ENCODE assay signal across 20 cellular contexts in the genomic region with DNA sequence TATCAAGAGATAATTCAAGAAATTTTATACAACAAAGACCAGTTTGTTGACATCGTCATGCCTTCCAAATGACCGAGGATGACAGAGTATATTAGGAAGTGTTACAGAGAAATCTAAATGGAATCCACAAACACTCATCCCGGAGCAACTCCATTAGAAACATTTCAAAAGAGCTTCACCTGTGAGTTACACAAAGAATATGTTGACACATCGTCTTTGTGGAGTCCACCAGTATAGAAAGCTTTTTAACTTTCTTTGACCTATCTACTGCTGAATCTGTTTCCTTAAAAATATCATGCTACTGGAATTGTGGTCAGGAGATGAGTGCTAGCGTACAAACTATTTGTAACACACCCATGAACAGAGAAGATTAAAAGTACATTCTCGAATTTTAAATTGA.
"Had no signal": no experiment of that assay in that cellular context is flagged by ENCODE, and none has a peak within 500 bp of the region (broad histone marks: within the 10 kb centered on the region; RNA-seq: fewer than 3 reads in every experiment).

No MANE protein-coding gene starts in this region.

- H3K27ac ChIP-seq: ascending aorta, cardiac muscle cell, left ventricle myocardium inferior, transverse colon had no signal

- H3K4me3 ChIP-seq: ascending aorta, cardiac muscle cell, left ventricle myocardium inferior, transverse colon had no signal

- H3K4me3 Mint-ChIP-seq: activated naive CD4-positive, alpha-beta T cell treated with anti-CD3 and anti-CD28 coated beads, Interleukin-2, amount 10 ng/mL, durations not matched to agents 7 days and 5 days; activated naive CD8-positive, alpha-beta T cell treated with anti-CD3 and anti-CD28 coated beads, Interleukin-2, amount 50 U/mL, for 24 hours; effector memory CD8-positive, alpha-beta T cell; nephron progenitor cell had no signal

- H3K9me3 ChIP-seq: ascending aorta, left ventricle myocardium inferior, transverse colon had no signal

- ATAC-seq: activated naive CD8-positive, alpha-beta T cell treated with anti-CD3 and anti-CD28 coated beads, Interleukin-2, amount 50 U/mL, for 24 hours; effector memory CD8-positive, alpha-beta T cell; stimulated activated naive CD8-positive, alpha-beta T cell treated with anti-CD3 and anti-CD28 coated beads, Interleukin-15, Interleukin-2, amounts not matched to agents 100 U/mL and 50 U/mL, for 24 hours had no signal

- H3K27me3 Mint-ChIP-seq: activated naive CD4-positive, alpha-beta T cell treated with anti-CD3 and anti-CD28 coated beads, Interleukin-2, amount 10 ng/mL, durations not matched to agents 7 days and 5 days; activated naive CD8-positive, alpha-beta T cell treated with anti-CD3 and anti-CD28 coated beads, Interleukin-2, amount 50 U/mL, for 24 hours; effector memory CD8-positive, alpha-beta T cell had no signal

- H3K27ac Mint-ChIP-seq: activated naive CD4-positive, alpha-beta T cell treated with anti-CD3 and anti-CD28 coated beads, Interleukin-2, amount 10 ng/mL, durations not matched to agents 7 days and 5 days; activated naive CD8-positive, alpha-beta T cell treated with anti-CD3 and anti-CD28 coated beads, Interleukin-2, amount 50 U/mL, for 24 hours; effector memory CD8-positive, alpha-beta T cell; nephron progenitor cell had no signal

- H3K27me3 ChIP-seq: ascending aorta, cardiac muscle cell, transverse colon had no signal

- DNase-seq: activated CD4-positive, alpha-beta T cell treated with anti-CD3 and anti-CD28 coated beads for 1 hour; activated CD8-positive, alpha-beta memory T cell treated with anti-CD3 and anti-CD28 coated beads for 24 hours; activated CD8-positive, alpha-beta memory T cell treated with anti-CD3 and anti-CD28 coated beads, Interleukin-2, amount 50 U/mL, for 48 hours; activated effector memory CD4-positive, alpha-beta T cell treated with Interleukin-2 at 50 U/mL for 16 hours; activated naive CD4-positive, alpha-beta T cell treated with anti-CD3 and anti-CD28 coated beads, Interleukin-2, amount 10 ng/mL, durations not matched to agents 7 days and 5 days; activated naive CD8-positive, alpha-beta T cell treated with anti-CD3 and anti-CD28 coated beads, Interleukin-2, amount 50 U/mL, for 24 hours; activated T-cell treated with anti-CD3 and anti-CD28 coated beads, Interleukin-2, amount 50 U/mL, for 48 hours; effector memory CD8-positive, alpha-beta T cell; glutamatergic neuron; hypothalamus; left ventricle myocardium inferior; nephron progenitor cell; occipital lobe; stimulated activated naive CD8-positive, alpha-beta T cell treated with anti-CD3 and anti-CD28 coated beads, Interleukin-15, Interleukin-2, amounts not matched to agents 100 U/mL and 50 U/mL, for 24 hours; substantia nigra; T-helper 1 cell; T-helper 9 cell; transverse colon had no signal

- H3K4me1 ChIP-seq: ascending aorta, left ventricle myocardium inferior, transverse colon had no signal

- H3K9me3 Mint-ChIP-seq: activated naive CD4-positive, alpha-beta T cell treated with anti-CD3 and anti-CD28 coated beads, Interleukin-2, amount 10 ng/mL, durations not matched to agents 7 days and 5 days; activated naive CD8-positive, alpha-beta T cell treated with anti-CD3 and anti-CD28 coated beads, Interleukin-2, amount 50 U/mL, for 24 hours; effector memory CD8-positive, alpha-beta T cell; nephron progenitor cell had no signal

- H3K4me1 Mint-ChIP-seq: activated naive CD4-positive, alpha-beta T cell treated with anti-CD3 and anti-CD28 coated beads, Interleukin-2, amount 10 ng/mL, durations not matched to agents 7 days and 5 days; nephron progenitor cell had no signal
